ENCODE assay signal across 10 cellular contexts in the genomic region with DNA sequence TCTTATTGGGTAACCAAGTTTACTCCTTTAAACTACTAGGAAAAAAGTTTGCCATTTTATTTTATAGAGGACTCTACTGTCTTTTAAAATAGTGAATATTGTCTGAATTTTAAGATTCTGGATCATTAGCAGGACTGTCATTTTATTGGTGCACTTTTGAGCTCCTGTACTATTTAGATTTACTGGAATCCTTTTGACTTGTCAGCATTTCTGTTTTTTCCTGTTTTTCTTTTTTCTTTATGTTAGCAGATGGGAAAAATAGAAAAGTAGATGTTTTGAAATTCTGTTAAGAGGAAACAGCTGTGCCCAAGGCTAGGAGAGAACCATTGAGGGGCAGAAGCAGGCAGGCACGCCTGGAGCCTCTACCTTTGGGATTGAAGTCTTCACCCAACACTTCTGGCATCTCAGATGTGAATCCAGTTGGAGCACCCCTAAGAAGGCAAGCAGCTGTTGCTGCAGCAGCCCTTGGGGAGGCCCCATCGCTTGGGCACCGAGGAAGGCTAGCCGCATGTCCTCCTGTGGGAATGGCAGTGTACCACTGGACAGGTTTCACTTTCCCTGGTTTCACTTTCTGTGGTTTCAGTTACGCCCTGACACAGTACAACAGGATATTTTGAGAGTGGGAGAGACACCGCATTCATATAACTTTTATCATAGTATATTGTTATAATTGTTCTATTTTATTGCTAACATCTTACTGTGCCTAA. TPM values are rescaled to one million over a fixed set of nuclear protein-coding genes. Genes with fewer than 3 reads are reported as not detected.
A peak's percentile ranks its signal among the peaks of the same experiment; 100 is the strongest.
DNase-seq lines count a peak whose midpoint lies in the region; ATAC-seq and TF ChIP-seq lines count a peak whose summit lies in the region.
"Had no signal": no experiment of that assay in that cellular context is flagged by ENCODE, and none has a peak within 500 bp of the region (broad histone marks: within the 10 kb centered on the region; RNA-seq: fewer than 3 reads in every experiment).

No MANE protein-coding gene starts in this region.

- H3K4me1 ChIP-seq in duodenal mucosa (ENCODE audit: control insufficient read depth in 1 of 2, insufficient read depth in 2 of 2, low read length in 2 of 2) (peaks cover 0 to 7% of the 10 kb centered on the region in 2 donors), upper lobe of right lung (peaks cover 13% of the 10 kb centered on the region), MM.1S (ENCODE audit: low read length) (no peaks in the 10 kb centered on the region)

- no peaks in the 10 kb centered on the region for H3K9me2 ChIP-seq in MM.1S (replicated peaks; ENCODE audit: insufficient read depth, low read length)

- H3K27ac ChIP-seq in duodenal mucosa (ENCODE audit: low read depth, low read length) (no peak overlapping the region), upper lobe of right lung (peak overlapping the region; percentile 44), MM.1S (ENCODE audit: low read length) (no peak overlapping the region)

- peaks cover 4% of the 10 kb centered on the region for H3K36me3 Mint-ChIP-seq in mesothelial cell of epicardium

- H2AFZ ChIP-seq in MM.1S (ENCODE audit: low read length) = no peak overlapping the region

- no peaks in the 10 kb centered on the region for H3K79me2 ChIP-seq in MM.1S (ENCODE audit: low read length)

- H4K20me1 ChIP-seq in MM.1S (ENCODE audit: insufficient read depth, low read length) = no peaks in the 10 kb centered on the region

- H3K4me2 ChIP-seq in MM.1S (ENCODE audit: low read depth, low read length) = no peak overlapping the region

- no peaks in the 10 kb centered on the region for H3K27me3 ChIP-seq in MG63
- no peaks in the 10 kb centered on the region for H3K27me3 ChIP-seq in duodenal mucosa (ENCODE audit: control insufficient read depth in 1 of 2, insufficient read depth in 2 of 2, low read length in 2 of 2)
- H3K27me3 ChIP-seq in upper lobe of right lung = no peaks in the 10 kb centered on the region
- no peaks in the 10 kb centered on the region for H3K27me3 ChIP-seq in MM.1S (replicated peaks; ENCODE audit: insufficient read depth, low read length)

- H3K9me3 Mint-ChIP-seq in mesothelial cell of epicardium = no peaks in the 10 kb centered on the region

- DNase-seq in MG63 (peak; percentile 22), mesothelial cell of epicardium (ENCODE audit: low spot score in 2 of 2, unreplicated experiment in 2 of 2) (no peak), upper lobe of right lung (no peak), NCI-H2227 treated with DMSO at 0.1 percent for 48 hours (lab: John Stamatoyannopoulos, UW) (no peak), MM.1S (no peak)
- DNase-seq: activated CD4-positive, alpha-beta T cell treated with anti-CD3 and anti-CD28 coated beads for 1 hour; anterior cingulate cortex; NCI-H2171 treated with DMSO at 0.1 percent for 48 hours had no signal

- peaks cover 21% of the 10 kb centered on the region for H3K4me1 Mint-ChIP-seq in mesothelial cell of epicardium

- no peaks in the 10 kb centered on the region for H3F3A ChIP-seq in MM.1S (ENCODE audit: insufficient read depth, low read length)

- ATAC-seq in upper lobe of right lung = peak; percentile 92
- no peak for ATAC-seq in HG03571 (IDR thresholded peaks at IDR 0.05; ENCODE audit: unreplicated experiment)

- peak overlapping the region; percentile 30 for H3K27ac Mint-ChIP-seq in mesothelial cell of epicardium

- H3K9me3 ChIP-seq in MG63 (no peaks in the 10 kb centered on the region), duodenal mucosa (ENCODE audit: control insufficient read depth in 1 of 2, low read length in 2 of 2) (no peaks in the 10 kb centered on the region), upper lobe of right lung (no peaks in the 10 kb centered on the region), MM.1S (replicated peaks; ENCODE audit: insufficient read depth, low read length) (no peaks in the 10 kb centered on the region)

- H3K36me3 ChIP-seq in MG63 (peaks cover 5% of the 10 kb centered on the region; the same call in 1 of the 2 replicates), duodenal mucosa (ENCODE audit: control insufficient read depth in 1 of 2, insufficient read depth in 2 of 2, low read length in 2 of 2) (no peaks in the 10 kb centered on the region), upper lobe of right lung (no peaks in the 10 kb centered on the region), MM.1S (replicated peaks; ENCODE audit: insufficient read depth, low read length) (no peaks in the 10 kb centered on the region)

- no peaks in the 10 kb centered on the region for H3K27me3 Mint-ChIP-seq in mesothelial cell of epicardium (ENCODE audit: low read depth)

- H3K9ac ChIP-seq in duodenal mucosa (ENCODE audit: low read depth in 1 of 2, low read length in 2 of 2) (peak overlapping the region; percentile 36 to 56), MM.1S (ENCODE audit: low read length) (no peak overlapping the region)

- H3K4me3 ChIP-seq in MG63 (peak overlapping the region; percentile 35), duodenal mucosa (ENCODE audit: low read depth in 1 of 2, low read length in 2 of 2) (peak overlapping the region; percentile 59 to 64), upper lobe of right lung (peak overlapping the region; percentile 41), MM.1S (ENCODE audit: low read length) (no peak overlapping the region)

- no peak for TF ChIP-seq CTCF in mesothelial cell of epicardium (IDR thresholded peaks at IDR 0.05; ENCODE audit: unreplicated experiment)
- no peak for TF ChIP-seq CTCF in upper lobe of right lung (IDR thresholded peaks at IDR 0.05)
- no peak for TF ChIP-seq CTCF in MM.1S (IDR thresholded peaks at IDR 0.05; ENCODE audit: low read length)

- intact Hi-C loops in upper lobe of right lung (cut with DNase I) = no loop called here

- no peak overlapping the region for H3K4me3 Mint-ChIP-seq in mesothelial cell of epicardium

RNA-seq across cellular contexts. Expression of gene RIMKLB, which starts 11.5 kb away (rescaled TPM):
- total RNA-seq in MG63 (2014; rRNA removed; shearing (Covaris generic); ENCODE audit: low replicate concordance) = 7.0 and 10.0 TPM in 2 replicates
- total RNA-seq in mesothelial cell of epicardium = 121 to 124 TPM (median 123 TPM) in 3 replicates
- total RNA-seq in upper lobe of right lung = 32.0 TPM

RNA-seq across cellular contexts. Expression of gene MFAP5, which starts 46.7 kb away (rescaled TPM):
- 39.0 and 54.5 TPM in 2 replicates for total RNA-seq in MG63 (2014; rRNA removed; shearing (Covaris generic); ENCODE audit: low replicate concordance)
- total RNA-seq in mesothelial cell of epicardium = 0.60 to 1.8 TPM (median 1.5 TPM) in 3 replicates
- total RNA-seq in upper lobe of right lung = 2.8 TPM

Comparison
In these comparisons a context has a peak if more than half of its experiments do, and no peak if none do; other contexts are left out.
1. RNA of gene MFAP5, which starts 46.7 kb away (total RNA-seq): 39.0 to 54.5 TPM in MG63; 2.8 TPM in upper lobe of right lung (single experiment) and 0.60 to 1.8 TPM in mesothelial cell of epicardium; every median in the first group is over 10 times any median in the second.